Comparison of ENCODE assay signal across 9 cellular contexts in the genomic region with DNA sequence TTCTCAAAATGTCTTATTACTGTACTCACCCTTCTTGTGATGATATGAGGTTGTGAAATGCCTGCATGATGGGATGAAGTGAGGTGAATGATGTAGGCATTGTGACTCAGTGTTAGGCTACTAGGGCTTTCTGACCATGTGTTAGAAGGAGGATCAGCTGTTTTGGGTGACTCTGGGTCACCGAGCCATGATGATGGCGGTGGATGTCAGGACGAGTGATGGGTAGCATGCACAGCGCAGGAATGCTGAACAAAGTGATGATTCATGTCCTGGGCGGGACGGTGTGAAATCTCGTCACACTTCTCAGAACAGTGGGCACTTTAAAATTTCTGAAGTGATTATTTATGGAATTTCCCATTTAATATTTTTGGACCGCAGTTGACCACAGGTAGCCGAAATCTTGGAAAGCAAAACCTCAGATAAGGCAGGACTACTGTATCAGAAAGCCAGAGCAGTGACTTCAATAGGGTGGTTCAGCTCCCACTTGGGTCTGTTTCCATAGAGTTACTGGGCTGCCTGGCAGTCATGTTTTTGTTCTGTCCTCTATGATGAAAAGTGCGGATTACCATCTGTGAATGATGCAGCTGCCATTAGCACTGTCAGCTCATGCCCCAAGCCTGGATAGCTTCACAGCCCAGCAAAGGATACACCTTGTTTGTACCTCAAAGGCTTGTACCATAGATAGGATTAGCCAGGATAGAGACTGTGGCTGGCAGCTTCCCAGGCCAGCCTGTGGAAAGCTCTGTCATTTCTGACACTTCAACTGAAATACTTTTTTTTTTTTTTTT. TPM values are rescaled to one million over a fixed set of nuclear protein-coding genes. Genes with fewer than 3 reads are reported as not detected.
DNase-seq lines count a peak whose midpoint lies in the region; ATAC-seq and TF ChIP-seq lines count a peak whose summit lies in the region.
"Had no signal": no experiment of that assay in that cellular context is flagged by ENCODE, and none has a peak within 500 bp of the region (broad histone marks: within the 10 kb centered on the region; RNA-seq: fewer than 3 reads in every experiment).

No MANE protein-coding gene starts in this region.

- H3K27me3 ChIP-seq in SK-N-SH (ENCODE audit: insufficient read depth), result no peaks in the 10 kb centered on the region

- DNase-seq in Daoy (ENCODE audit: low read depth) (peak; percentile 97), SK-N-SH (no peak), skeletal muscle cell (ENCODE audit: low read depth) (peak; percentile 87), ecto neural progenitor cell (ENCODE audit: low spot score) (no peak), NCI-H2107 treated with DMSO at 0.1 percent for 48 hours (lab: John Stamatoyannopoulos, UW; ENCODE audit: unreplicated experiment) (no peak)
- peak in 2 of 3 experiments; percentile 20 to 25 for DNase-seq in effector memory CD8-positive, alpha-beta T cell
- DNase-seq: effector CD8-positive, alpha-beta T cell had no signal

- no peak overlapping the region for H3K4me2 ChIP-seq in SK-N-SH

- H3K4me1 Mint-ChIP-seq in effector memory CD8-positive, alpha-beta T cell (ENCODE audit: low read depth in 2 of 2), result peaks cover 11 to 14% of the 10 kb centered on the region in 2 donors

- H3K9me3 Mint-ChIP-seq in effector memory CD8-positive, alpha-beta T cell, result no peaks in the 10 kb centered on the region

- H3F3A ChIP-seq in SK-N-SH (replicated peaks; ENCODE audit: insufficient read depth), result peaks cover 10% of the 10 kb centered on the region

- no peak for TF ChIP-seq CTCF in SK-N-SH (IDR thresholded peaks at IDR 0.05)

- H3K4me3 ChIP-seq in SK-N-SH (ENCODE audit: low read depth in 2 of 2, low read length in 1 of 2) (no peak overlapping the region), skeletal muscle cell (ENCODE audit: low read depth, low read length) (no peak overlapping the region)

- H3K36me3 ChIP-seq in SK-N-SH (replicated peaks in 1 of 2; ENCODE audit: control insufficient read depth in 1 of 2, insufficient read depth in 2 of 2, low read length in 1 of 2), result no peaks in the 10 kb centered on the region

- H3K9me2 ChIP-seq in SK-N-SH, result no peaks in the 10 kb centered on the region

- peak; percentile 90 for ATAC-seq in effector memory CD8-positive, alpha-beta T cell (replicated peaks)
- ATAC-seq in HG02885 (IDR thresholded peaks at IDR 0.05; ENCODE audit: poor library complexity, unreplicated experiment), result no peak
- no peak for ATAC-seq in HG02759 (IDR thresholded peaks at IDR 0.05; ENCODE audit: unreplicated experiment)

- no peak for TF ChIP-seq EP300 in SK-N-SH (IDR thresholded peaks at IDR 0.05; ENCODE audit: borderline replicate concordance in 1 of 2, low read depth in 1 of 2, low read length in 1 of 2)

- H3K9me3 ChIP-seq in SK-N-SH, result no peaks in the 10 kb centered on the region

- POLR2A ChIA-PET in SK-N-SH (lab: Yijun Ruan, JAX), result no interaction called here

- H3K27ac Mint-ChIP-seq in effector memory CD8-positive, alpha-beta T cell, result peak overlapping the region; percentile 17 to 21

- CTCF ChIA-PET in SK-N-SH (lab: Yijun Ruan, JAX), result interaction anchor here (1.0 to 1.5 kb wide), 3 partner anchors 11 to 24 kb away, joined by 3 read pairs; no protein-coding TSS in a partner anchor

- H3K36me3 Mint-ChIP-seq in effector memory CD8-positive, alpha-beta T cell (ENCODE audit: insufficient read depth), result peaks cover 10% of the 10 kb centered on the region

- TF ChIP-seq RAD21 in SK-N-SH (IDR thresholded peaks at IDR 0.05; ENCODE audit: low read length), result no peak

- H3K27ac ChIP-seq in SK-N-SH (ENCODE audit: low read depth in 2 of 2, low read length in 1 of 2), result 0 out of 4 replicates have a peak overlapping the region, but pooled peaks of 1 of the 2 experiments have one; percentile 1

- H3K4me1 ChIP-seq in SK-N-SH (ENCODE audit: control insufficient read depth in 1 of 2, insufficient read depth in 2 of 2, low read depth in 1 of 2, low read length in 1 of 2), result peaks cover 0 to 12% of the 10 kb centered on the region in 2 experiments; a peak in 1 of 4 replicates

- no peak overlapping the region for H2AFZ ChIP-seq in SK-N-SH (ENCODE audit: low read depth)

- no peaks in the 10 kb centered on the region for H3K27me3 Mint-ChIP-seq in effector memory CD8-positive, alpha-beta T cell

- H3K9ac ChIP-seq in SK-N-SH, result no peak overlapping the region

- no peaks in the 10 kb centered on the region for H3K79me2 ChIP-seq in SK-N-SH (ENCODE audit: insufficient read depth)

- WGBS in SK-N-SH (ENCODE audit: low lambda C conversion rate), result 78% methylated on average over 10 of the region's 10 CpGs

- H3K4me3 Mint-ChIP-seq in effector memory CD8-positive, alpha-beta T cell, result peak overlapping the region; percentile 25 to 59

- H4K20me1 ChIP-seq in SK-N-SH (ENCODE audit: insufficient read depth), result no peaks in the 10 kb centered on the region

TF ChIP-seq in SK-N-SH, 30 proteins besides CTCF, POLR2A, EP300 and RAD21:
- TF ChIP-seq MXI1 (IDR thresholded peaks at IDR 0.05; ENCODE audit: low read depth, low read length) (no peak), EZH2phosphoT487 (IDR thresholded peaks at IDR 0.05; ENCODE audit: borderline replicate concordance, low read depth) (no peak), TCF12 (IDR thresholded peaks at IDR 0.05) (peak; percentile 25; the same call in 1 of the 2 replicates), FOSL2 (IDR thresholded peaks at IDR 0.05; ENCODE audit: borderline replicate concordance, low read depth) (no peak; the same call in 1 of the 2 replicates), CHD2 (IDR thresholded peaks at IDR 0.05; ENCODE audit: low read length, partially characterized antibody) (no peak), NRF1 (IDR thresholded peaks at IDR 0.05; ENCODE audit: low read depth, low read length) (no peak), GATA2 (CRISPR knock-in tag; IDR thresholded peaks at IDR 0.05) (no peak), MEF2A (IDR thresholded peaks at IDR 0.05; ENCODE audit: borderline replicate concordance, low read depth) (no peak), RXRA (IDR thresholded peaks at IDR 0.05; ENCODE audit: borderline replicate concordance, low read depth) (no peak), GABPA (IDR thresholded peaks at IDR 0.05; ENCODE audit: low read depth) (no peak), SIN3A (IDR thresholded peaks at IDR 0.05; ENCODE audit: borderline replicate concordance, low read depth, low read length) (no peak)
- TF ChIP-seq, protein P1, sequence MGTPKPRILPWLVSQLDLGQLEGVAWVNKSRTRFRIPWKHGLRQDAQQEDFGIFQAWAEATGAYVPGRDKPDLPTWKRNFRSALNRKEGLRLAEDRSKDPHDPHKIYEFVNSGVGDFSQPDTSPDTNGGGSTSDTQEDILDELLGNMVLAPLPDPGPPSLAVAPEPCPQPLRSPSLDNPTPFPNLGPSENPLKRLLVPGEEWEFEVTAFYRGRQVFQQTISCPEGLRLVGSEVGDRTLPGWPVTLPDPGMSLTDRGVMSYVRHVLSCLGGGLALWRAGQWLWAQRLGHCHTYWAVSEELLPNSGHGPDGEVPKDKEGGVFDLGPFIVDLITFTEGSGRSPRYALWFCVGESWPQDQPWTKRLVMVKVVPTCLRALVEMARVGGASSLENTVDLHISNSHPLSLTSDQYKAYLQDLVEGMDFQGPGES (IDR thresholded peaks at IDR 0.05; ENCODE audit: low read depth, low read length), result no peak
- TF ChIP-seq, protein P2, sequence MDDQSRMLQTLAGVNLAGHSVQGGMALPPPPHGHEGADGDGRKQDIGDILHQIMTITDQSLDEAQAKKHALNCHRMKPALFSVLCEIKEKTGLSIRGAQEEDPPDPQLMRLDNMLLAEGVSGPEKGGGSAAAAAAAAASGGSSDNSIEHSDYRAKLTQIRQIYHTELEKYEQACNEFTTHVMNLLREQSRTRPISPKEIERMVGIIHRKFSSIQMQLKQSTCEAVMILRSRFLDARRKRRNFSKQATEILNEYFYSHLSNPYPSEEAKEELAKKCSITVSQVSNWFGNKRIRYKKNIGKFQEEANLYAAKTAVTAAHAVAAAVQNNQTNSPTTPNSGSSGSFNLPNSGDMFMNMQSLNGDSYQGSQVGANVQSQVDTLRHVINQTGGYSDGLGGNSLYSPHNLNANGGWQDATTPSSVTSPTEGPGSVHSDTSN (IDR thresholded peaks at IDR 0.05), result peak; percentile 38

RNA-seq across cellular contexts. Expression of a gene that starts 26.6 kb away (rescaled TPM):
- total RNA-seq in Daoy (2014; rRNA removed; shearing (Covaris generic)), result 0.80 and 6.4 TPM in 2 replicates
- polyA plus RNA-seq in SK-N-SH (2012; rRNA removed), result 1.4 and 2.8 TPM in 2 replicates
- polyA plus RNA-seq in SK-N-SH (2012; cell fraction: cytosol; rRNA removed), result 0.97 and 1.5 TPM in 2 replicates
- 1.8 and 3.7 TPM in 2 replicates for polyA plus RNA-seq in SK-N-SH (2012; cell fraction: nucleus; rRNA removed)

Comparison
In these comparisons a context has a peak if more than half of its experiments do, and no peak if none do; other contexts are left out.
1. DNase-seq: peak in Daoy (single experiment), effector memory CD8-positive, alpha-beta T cell (2 of 3) and skeletal muscle cell (single experiment); none in SK-N-SH (single experiment), ecto neural progenitor cell (single experiment) and NCI-H2107 treated with DMSO at 0.1 percent for 48 hours (single experiment).